8 cellular contexts compared by ENCODE assay signal in genomic region chr17:2049333-2050245, GRCh38. TPM values are rescaled to one million over a fixed set of nuclear protein-coding genes. Genes with fewer than 3 reads are reported as not detected.
DNase-seq lines count a peak whose midpoint lies in the region; ATAC-seq and TF ChIP-seq lines count a peak whose summit lies in the region.

No MANE protein-coding gene starts in this region.

- H3K4me2 ChIP-seq in neural progenitor cell, result peak overlapping the region; percentile 100

- H3K27me3 ChIP-seq in neural progenitor cell, result peaks cover 81% of the 10 kb centered on the region

- no peak overlapping the region for H3K27ac ChIP-seq in neural progenitor cell

- no peaks in the 10 kb centered on the region for H3K36me3 ChIP-seq in neural progenitor cell

- no peaks in the 10 kb centered on the region for H3K9me3 Mint-ChIP-seq in neural progenitor cell

- ATAC-seq in GM18909 (IDR thresholded peaks at IDR 0.05; ENCODE audit: poor library complexity, unreplicated experiment) (peak; percentile 61), HG03432 (IDR thresholded peaks at IDR 0.05; ENCODE audit: unreplicated experiment) (peak; percentile 48)

- DNase-seq in AG10803 (ENCODE audit: low read depth) (peak; percentile 81), RKO (ENCODE audit: low spot score) (peak; percentile 87), fibroblast of villous mesenchyme (ENCODE audit: low read depth) (peak; percentile 83), neural progenitor cell (ENCODE audit: low spot score) (peak; percentile 95), stromal cell of bone marrow (ENCODE audit: low read depth) (peak; percentile 67)
- DNase-seq in activated effector memory CD4-positive, alpha-beta T cell treated with Interleukin-2 at 50 U/mL for 16 hours, result peak; percentile 88

- no peaks in the 10 kb centered on the region for H3K79me2 ChIP-seq in neural progenitor cell (ENCODE audit: low read depth)

- H3K27ac Mint-ChIP-seq in neural progenitor cell, result peak overlapping the region; percentile 76

- peaks cover 33% of the 10 kb centered on the region for H3K4me1 Mint-ChIP-seq in neural progenitor cell

- H3K9ac ChIP-seq in neural progenitor cell, result no peak overlapping the region

- peak overlapping the region; percentile 34 for H2AFZ ChIP-seq in neural progenitor cell (replicated peaks)

- H3K4me3 Mint-ChIP-seq in neural progenitor cell, result peak overlapping the region; percentile 91

- H3F3A ChIP-seq in neural progenitor cell (ENCODE audit: low read depth), result peaks cover 35% of the 10 kb centered on the region

- TF ChIP-seq CTCF in AG10803 (conservative IDR thresholded peaks at IDR 0.05; ENCODE audit: low read length) (no peak), fibroblast of villous mesenchyme (IDR thresholded peaks at IDR 0.05; ENCODE audit: insufficient read depth, low read depth, low read length) (no peak), neural progenitor cell (IDR thresholded peaks at IDR 0.05) (no peak)

- peaks cover 5% of the 10 kb centered on the region for H3K36me3 Mint-ChIP-seq in neural progenitor cell

- peaks cover 45% of the 10 kb centered on the region for H4K20me1 ChIP-seq in neural progenitor cell (ENCODE audit: low read depth)

- H3K4me3 ChIP-seq in AG10803 (ENCODE audit: low read length) (peak overlapping the region; percentile 77), fibroblast of villous mesenchyme (ENCODE audit: low read depth, low read length) (peak overlapping the region; percentile 68), neural progenitor cell (peak overlapping the region; percentile 75)

- H3K9me3 ChIP-seq in neural progenitor cell (ENCODE audit: low read depth), result no peaks in the 10 kb centered on the region

- H3K27me3 Mint-ChIP-seq in neural progenitor cell (ENCODE audit: insufficient read depth, low read depth), result peaks cover 31% of the 10 kb centered on the region

- H3K4me1 ChIP-seq in neural progenitor cell, result peaks cover 6% of the 10 kb centered on the region

RNA-seq across cellular contexts. Expression of gene HIC1, which starts 5.3 kb away (rescaled TPM):
- total RNA-seq in fibroblast of villous mesenchyme (81.6 and 102 TPM in 2 replicates), neural progenitor cell (ENCODE audit: low replicate concordance) (0.62 TPM in 1 of 2 replicates, not detected in the other)

RNA-seq across cellular contexts. Expression of gene OVCA2, which starts 7.8 kb away (rescaled TPM):
- 48.4 and 61.8 TPM in 2 replicates for total RNA-seq in fibroblast of villous mesenchyme
- 5.4 and 23.1 TPM in 2 replicates for total RNA-seq in neural progenitor cell (ENCODE audit: low replicate concordance)

RNA-seq across cellular contexts. Expression of gene DPH1, which starts 19.6 kb away (rescaled TPM):
- 45.1 and 58.7 TPM in 2 replicates for total RNA-seq in fibroblast of villous mesenchyme
- total RNA-seq in neural progenitor cell (ENCODE audit: low replicate concordance), result 21.1 and 28.0 TPM in 2 replicates

RNA-seq across cellular contexts. Expression of gene RTN4RL1, which starts 24.5 kb away (rescaled TPM):
- total RNA-seq in fibroblast of villous mesenchyme, result 0.43 TPM in 1 of 2 replicates, not detected in the other
- 3.4 and 7.2 TPM in 2 replicates for total RNA-seq in neural progenitor cell (ENCODE audit: low replicate concordance)

Comparison
In these comparisons a context has a peak if more than half of its experiments do, and no peak if none do; other contexts are left out.
1. RNA of gene HIC1, which starts 5.3 kb away (total RNA-seq): 81.6 to 102 TPM in fibroblast of villous mesenchyme; 0.62 TPM in neural progenitor cell; every median in the first group is over 10 times any median in the second.
2. Peak in every context shown above with its lines, with median percentiles within 50 percentile points of each other: DNase-seq and H3K4me3 ChIP-seq.